Comparison of ENCODE assay signal across 36 cellular contexts in the genomic region with DNA sequence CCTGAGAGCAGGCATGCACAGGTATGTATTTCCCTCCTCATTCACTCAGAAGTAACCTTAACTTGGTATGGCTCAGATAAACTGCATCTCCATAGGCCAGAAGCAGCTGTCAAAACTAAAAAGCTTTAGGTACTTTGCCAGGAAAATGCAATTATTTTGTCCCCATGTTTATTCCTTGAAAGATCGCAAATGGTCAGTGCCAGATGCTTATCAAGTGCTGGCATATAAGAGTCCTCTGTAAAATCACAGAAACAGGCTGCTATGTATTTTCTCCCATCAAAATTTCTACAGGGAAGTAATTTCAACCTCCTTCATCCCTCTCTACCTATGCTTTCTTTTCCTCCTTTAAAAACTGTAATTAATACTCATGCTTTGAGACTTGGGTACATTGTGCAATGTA. TPM values are rescaled to one million over a fixed set of nuclear protein-coding genes. Genes with fewer than 3 reads are reported as not detected.
"Had no signal": no experiment of that assay in that cellular context is flagged by ENCODE, and none has a peak within 500 bp of the region (broad histone marks: within the 10 kb centered on the region; RNA-seq: fewer than 3 reads in every experiment).

No MANE protein-coding gene starts in this region.

- H3K9me3 Mint-ChIP-seq: activated CD4-positive, alpha-beta memory T cell treated with anti-CD3 and anti-CD28 coated beads, Interleukin-2, amount 10 ng/mL, durations not matched to agents 7 days and 5 days; activated naive CD4-positive, alpha-beta T cell treated with anti-CD3 and anti-CD28 coated beads, Interleukin-2, amount 50 U/mL, for 24 hours; activated T-cell treated with anti-CD3 and anti-CD28 coated beads, Interleukin-2, amount 50 U/mL, for 72 hours; activated T-helper 17 cell treated with anti-CD3 and anti-CD28 coated beads, Interleukin-2, amount 50 U/mL, for 72 hours had no signal

- ATAC-seq: activated CD8-positive, alpha-beta memory T cell treated with anti-CD3 and anti-CD28 coated beads, Interleukin-2, amount 10 ng/mL, durations not matched to agents 7 days and 5 days; activated T-cell treated with anti-CD3 and anti-CD28 coated beads, Interleukin-2, amount 50 U/mL, for 72 hours; activated T-helper 17 cell treated with anti-CD3 and anti-CD28 coated beads, Interleukin-2, amount 50 U/mL, for 72 hours; PC-3 had no signal

- H3K27me3 Mint-ChIP-seq: activated CD4-positive, alpha-beta memory T cell treated with anti-CD3 and anti-CD28 coated beads, Interleukin-2, amount 10 ng/mL, durations not matched to agents 7 days and 5 days; activated CD8-positive, alpha-beta memory T cell treated with anti-CD3 and anti-CD28 coated beads, Interleukin-2, amount 10 ng/mL, durations not matched to agents 7 days and 5 days; activated naive CD8-positive, alpha-beta T cell treated with anti-CD3 and anti-CD28 coated beads, Interleukin-2, amount 10 ng/mL, durations not matched to agents 7 days and 5 days had no signal

- H3K27ac ChIP-seq: ascending aorta, breast epithelium, Peyer's patch, SJSA1, WERI-Rb-1 had no signal

- H3K4me3 Mint-ChIP-seq: activated CD4-positive, alpha-beta memory T cell treated with anti-CD3 and anti-CD28 coated beads, Interleukin-2, amount 10 ng/mL, durations not matched to agents 7 days and 5 days; activated CD8-positive, alpha-beta memory T cell treated with anti-CD3 and anti-CD28 coated beads, Interleukin-2, amount 10 ng/mL, durations not matched to agents 7 days and 5 days; activated naive CD4-positive, alpha-beta T cell treated with anti-CD3 and anti-CD28 coated beads, Interleukin-2, amount 50 U/mL, for 24 hours; activated naive CD8-positive, alpha-beta T cell treated with anti-CD3 and anti-CD28 coated beads, Interleukin-2, amount 10 ng/mL, durations not matched to agents 7 days and 5 days; activated T-cell treated with anti-CD3 and anti-CD28 coated beads, Interleukin-2, amount 50 U/mL, for 72 hours; activated T-helper 17 cell treated with anti-CD3 and anti-CD28 coated beads, Interleukin-2, amount 50 U/mL, for 72 hours had no signal

- H3K4me1 Mint-ChIP-seq: activated CD4-positive, alpha-beta memory T cell treated with anti-CD3 and anti-CD28 coated beads, Interleukin-2, amount 10 ng/mL, durations not matched to agents 7 days and 5 days; activated CD8-positive, alpha-beta memory T cell treated with anti-CD3 and anti-CD28 coated beads, Interleukin-2, amount 10 ng/mL, durations not matched to agents 7 days and 5 days; activated naive CD4-positive, alpha-beta T cell treated with anti-CD3 and anti-CD28 coated beads, Interleukin-2, amount 50 U/mL, for 24 hours; activated naive CD8-positive, alpha-beta T cell treated with anti-CD3 and anti-CD28 coated beads, Interleukin-2, amount 10 ng/mL, durations not matched to agents 7 days and 5 days; activated T-helper 17 cell treated with anti-CD3 and anti-CD28 coated beads, Interleukin-2, amount 50 U/mL, for 72 hours had no signal

- H3K36me3 Mint-ChIP-seq: activated CD8-positive, alpha-beta memory T cell treated with anti-CD3 and anti-CD28 coated beads, Interleukin-2, amount 10 ng/mL, durations not matched to agents 7 days and 5 days; activated naive CD4-positive, alpha-beta T cell treated with anti-CD3 and anti-CD28 coated beads, Interleukin-2, amount 50 U/mL, for 24 hours; activated naive CD8-positive, alpha-beta T cell treated with anti-CD3 and anti-CD28 coated beads, Interleukin-2, amount 10 ng/mL, durations not matched to agents 7 days and 5 days had no signal

- H3K27me3 ChIP-seq: ascending aorta, breast epithelium, Peyer's patch, SJSA1 had no signal

- H3K27ac Mint-ChIP-seq: activated CD4-positive, alpha-beta memory T cell treated with anti-CD3 and anti-CD28 coated beads, Interleukin-2, amount 10 ng/mL, durations not matched to agents 7 days and 5 days; activated CD8-positive, alpha-beta memory T cell treated with anti-CD3 and anti-CD28 coated beads, Interleukin-2, amount 10 ng/mL, durations not matched to agents 7 days and 5 days; activated naive CD4-positive, alpha-beta T cell treated with anti-CD3 and anti-CD28 coated beads, Interleukin-2, amount 50 U/mL, for 24 hours; activated naive CD8-positive, alpha-beta T cell treated with anti-CD3 and anti-CD28 coated beads, Interleukin-2, amount 10 ng/mL, durations not matched to agents 7 days and 5 days; activated T-cell treated with anti-CD3 and anti-CD28 coated beads, Interleukin-2, amount 50 U/mL, for 72 hours; activated T-helper 17 cell treated with anti-CD3 and anti-CD28 coated beads, Interleukin-2, amount 50 U/mL, for 72 hours had no signal

- DNase-seq: activated CD4-positive, alpha-beta memory T cell treated with anti-CD3 and anti-CD28 coated beads, Interleukin-2, amount 10 ng/mL, durations not matched to agents 7 days and 5 days; activated CD4-positive, alpha-beta T cell treated with anti-CD3 and anti-CD28 coated beads for 1 hour; activated CD4-positive, alpha-beta T cell treated with anti-CD3 and anti-CD28 coated beads for 48 hours; activated CD4-positive, CD25-positive, alpha-beta regulatory T cell; activated CD8-positive, alpha-beta memory T cell treated with anti-CD3 and anti-CD28 coated beads for 24 hours; activated CD8-positive, alpha-beta memory T cell treated with anti-CD3 and anti-CD28 coated beads, Interleukin-2, amount 10 ng/mL, durations not matched to agents 7 days and 5 days; activated gamma-delta T cell; activated naive CD4-positive, alpha-beta T cell treated with Interleukin-2 at 50 U/mL for 16 hours; activated naive CD8-positive, alpha-beta T cell treated with anti-CD3 and anti-CD28 coated beads, Interleukin-2, amount 10 ng/mL, durations not matched to agents 7 days and 5 days; activated T-cell treated with anti-CD3 and anti-CD28 coated beads, Interleukin-2, amount 50 U/mL, for 1 hour; activated T-cell treated with anti-CD3 and anti-CD28 coated beads, Interleukin-2, amount 50 U/mL, for 72 hours; amygdala; Karpas-422; NCI-H1105; NCI-H1417 treated with DMSO at 0.1 percent for 48 hours; NCI-H187 treated with DMSO at 0.1 percent for 48 hours; NCI-H2081; NCI-H2171 treated with DMSO at 0.1 percent for 48 hours; NCI-H2227 treated with DMSO at 0.1 percent for 48 hours; NCI-H446; NCI-H510A treated with DMSO at 0.1 percent for 48 hours; NCI-H69; NK-92 treated with Interleukin-12 subunit alpha and Interleukin-12 subunit beta, amount 100 ng/mL, for 24 hours; PC-3; Peyer's patch; RPMI8226; SHP77 treated with DMSO at 0.1 percent for 48 hours; T1000; WERI-Rb-1 had no signal

- H3K4me1 ChIP-seq: ascending aorta, breast epithelium, Peyer's patch, SJSA1 had no signal

- H3K36me3 ChIP-seq: ascending aorta, breast epithelium, Peyer's patch, SJSA1 had no signal

- H3K9me3 ChIP-seq: ascending aorta, breast epithelium, Peyer's patch, SJSA1 had no signal

- H3K4me3 ChIP-seq: ascending aorta, breast epithelium, Peyer's patch, SJSA1 had no signal

RNA-seq across cellular contexts. Expression of a gene that starts 12.7 kb away (rescaled TPM):
- total RNA-seq: activated CD4-positive, alpha-beta memory T cell treated with anti-CD3 and anti-CD28 coated beads, Interleukin-2, amount 10 ng/mL, durations not matched to agents 7 days and 5 days; activated CD8-positive, alpha-beta memory T cell treated with anti-CD3 and anti-CD28 coated beads, Interleukin-2, amount 10 ng/mL, durations not matched to agents 7 days and 5 days; activated naive CD8-positive, alpha-beta T cell treated with anti-CD3 and anti-CD28 coated beads, Interleukin-2, amount 10 ng/mL, durations not matched to agents 7 days and 5 days; activated T-cell treated with anti-CD3 and anti-CD28 coated beads, Interleukin-2, amount 50 U/mL, for 72 hours; activated T-helper 17 cell treated with anti-CD3 and anti-CD28 coated beads, Interleukin-2, amount 50 U/mL, for 72 hours; ascending aorta; SJSA1; T-helper 1 cell treated with Interleukin-12 subunit alpha and Interleukin-12 subunit beta and Interleukin-4 antibody, amounts not matched to agents 30 ng/mL and 1 ng/mL, for 36 hours; T-helper 2 cell treated with Interferon-gamma antibody and Interleukin-4, amounts not matched to agents 100 ng/mL and 5 ng/mL, for 36 hours had no signal

RNA-seq across cellular contexts. Expression of a gene that starts 52.9 kb away (rescaled TPM):
- total RNA-seq: activated CD4-positive, alpha-beta memory T cell treated with anti-CD3 and anti-CD28 coated beads, Interleukin-2, amount 10 ng/mL, durations not matched to agents 7 days and 5 days; activated CD8-positive, alpha-beta memory T cell treated with anti-CD3 and anti-CD28 coated beads, Interleukin-2, amount 10 ng/mL, durations not matched to agents 7 days and 5 days; activated naive CD8-positive, alpha-beta T cell treated with anti-CD3 and anti-CD28 coated beads, Interleukin-2, amount 10 ng/mL, durations not matched to agents 7 days and 5 days; activated T-cell treated with anti-CD3 and anti-CD28 coated beads, Interleukin-2, amount 50 U/mL, for 72 hours; activated T-helper 17 cell treated with anti-CD3 and anti-CD28 coated beads, Interleukin-2, amount 50 U/mL, for 72 hours; SJSA1; T-helper 1 cell treated with Interleukin-12 subunit alpha and Interleukin-12 subunit beta and Interleukin-4 antibody, amounts not matched to agents 30 ng/mL and 1 ng/mL, for 36 hours; T-helper 2 cell treated with Interferon-gamma antibody and Interleukin-4, amounts not matched to agents 100 ng/mL and 5 ng/mL, for 36 hours had no signal
